In the genomic region with DNA sequence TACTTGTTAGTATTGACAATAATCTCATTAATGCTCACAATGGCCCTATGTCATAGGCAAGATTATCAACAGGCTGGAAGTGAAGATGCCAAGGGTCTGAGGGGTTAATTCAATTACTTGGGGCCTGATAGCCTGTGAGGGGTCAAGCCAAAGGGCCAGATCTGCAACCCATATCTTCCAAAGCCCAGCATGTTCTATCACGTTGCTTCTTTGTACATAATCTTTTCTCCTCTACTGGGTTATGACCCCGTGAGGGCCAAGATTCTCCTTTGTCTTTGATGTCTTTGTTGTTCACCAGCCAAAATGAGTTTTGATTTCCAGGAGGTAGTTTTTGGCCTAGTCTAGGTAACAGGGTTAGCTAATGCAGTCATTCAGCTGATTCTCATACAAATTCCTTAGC, we compare ENCODE assay signal across 25 cellular contexts.
"Had no signal": no experiment of that assay in that cellular context is flagged by ENCODE, and none has a peak within 500 bp of the region (broad histone marks: within the 10 kb centered on the region; RNA-seq: fewer than 3 reads in every experiment).

No MANE protein-coding gene starts in this region.

- H3K4me3 Mint-ChIP-seq: IgD-negative memory B cell had no signal

- H3K9me3 ChIP-seq: SJSA1 had no signal

- H3K4me3 ChIP-seq: K562, SJSA1, SK-N-MC had no signal

- H3K9me3 Mint-ChIP-seq: IgD-negative memory B cell had no signal

- H3K27me3 ChIP-seq: SJSA1 had no signal

- H3K36me3 ChIP-seq: SJSA1 had no signal

- H3K4me1 ChIP-seq: SJSA1 had no signal

- H3K36me3 Mint-ChIP-seq: IgD-negative memory B cell had no signal

- H3K9ac ChIP-seq: KMS-11 had no signal

- H3K27ac ChIP-seq: HL-60, KMS-11, SJSA1, SK-N-MC had no signal

- DNase-seq: Kasumi-1, MV-4-11, NCI-H1048, NCI-H1105, NCI-H1417, NCI-H146, NCI-H1694 treated with DMSO at 0.1 percent for 48 hours, NCI-H2029, NCI-H2081 treated with DMSO at 0.1 percent for 48 hours, NCI-H2171, NCI-H226, NCI-H446, NCI-H510A, NCI-H524 treated with DMSO at 0.1 percent for 48 hours, NCI-H69, NCI-H774, Right ventricle myocardium superior, RPMI8226, SIG-M5 had no signal

- H3K27ac Mint-ChIP-seq: IgD-negative memory B cell had no signal

- ATAC-seq: K562 had no signal

- H3K27me3 Mint-ChIP-seq: IgD-negative memory B cell had no signal

- H3K4me1 Mint-ChIP-seq: IgD-negative memory B cell had no signal

- H3K4me2 ChIP-seq: KMS-11 had no signal
